13 cellular contexts compared by ENCODE assay signal in genomic region chr17:67833946-67834631, GRCh38. TPM values are rescaled to one million over a fixed set of nuclear protein-coding genes. Genes with fewer than 3 reads are reported as not detected.
A peak's percentile ranks its signal among the peaks of the same experiment; 100 is the strongest.
DNase-seq lines count a peak whose midpoint lies in the region; ATAC-seq and TF ChIP-seq lines count a peak whose summit lies in the region.
"Had no signal": no experiment of that assay in that cellular context is flagged by ENCODE, and none has a peak within 500 bp of the region (broad histone marks: within the 10 kb centered on the region; RNA-seq: fewer than 3 reads in every experiment).

No MANE protein-coding gene starts in this region.

- H3K9ac ChIP-seq in PC-3 (ENCODE audit: low read length), result no peak overlapping the region
- H3K9ac ChIP-seq: parathyroid adenoma had no signal

- peaks cover 22% of the 10 kb centered on the region for H3K4me1 ChIP-seq in PC-3 (ENCODE audit: insufficient read depth, low read length)
- H3K4me1 ChIP-seq: parathyroid adenoma had no signal

- H3K4me3 ChIP-seq in PC-3 (ENCODE audit: low read length) (no peak overlapping the region), epithelial cell of proximal tubule (ENCODE audit: low read depth, low read length) (no peak overlapping the region)

- H3K4me3 Mint-ChIP-seq in activated CD8-positive, alpha-beta memory T cell treated with anti-CD3 and anti-CD28 coated beads, Interleukin-2, amount 10 ng/mL, durations not matched to agents 7 days and 5 days, result no peak overlapping the region
- H3K4me3 Mint-ChIP-seq in progenitor cell of endocrine pancreas (ENCODE audit: low read depth), result no peak overlapping the region
- no peak overlapping the region for H3K4me3 Mint-ChIP-seq in activated T-helper 1 cell treated with anti-CD3 and anti-CD28 coated beads, Interleukin-12 subunit alpha, Interleukin-12 subunit beta, Interleukin-2, Interleukin-4 antibody, amounts not matched to agents 30 ng/mL and 10 ng/mL and 1 ng/mL, durations not matched to agents 14 hours and 24 hours and 36 hours

- H3K27me3 Mint-ChIP-seq in activated CD8-positive, alpha-beta memory T cell treated with anti-CD3 and anti-CD28 coated beads, Interleukin-2, amount 10 ng/mL, durations not matched to agents 7 days and 5 days, result no peaks in the 10 kb centered on the region
- no peaks in the 10 kb centered on the region for H3K27me3 Mint-ChIP-seq in progenitor cell of endocrine pancreas
- no peaks in the 10 kb centered on the region for H3K27me3 Mint-ChIP-seq in activated T-helper 1 cell treated with anti-CD3 and anti-CD28 coated beads, Interleukin-12 subunit alpha, Interleukin-12 subunit beta, Interleukin-2, Interleukin-4 antibody, amounts not matched to agents 30 ng/mL and 10 ng/mL and 1 ng/mL, durations not matched to agents 14 hours and 24 hours and 36 hours (ENCODE audit: insufficient read depth)

- H3K9me3 Mint-ChIP-seq in activated CD8-positive, alpha-beta memory T cell treated with anti-CD3 and anti-CD28 coated beads, Interleukin-2, amount 10 ng/mL, durations not matched to agents 7 days and 5 days (ENCODE audit: low read depth), result no peaks in the 10 kb centered on the region
- no peaks in the 10 kb centered on the region for H3K9me3 Mint-ChIP-seq in progenitor cell of endocrine pancreas (ENCODE audit: low read depth)
- H3K9me3 Mint-ChIP-seq in activated T-helper 1 cell treated with anti-CD3 and anti-CD28 coated beads, Interleukin-12 subunit alpha, Interleukin-12 subunit beta, Interleukin-2, Interleukin-4 antibody, amounts not matched to agents 30 ng/mL and 10 ng/mL and 1 ng/mL, durations not matched to agents 14 hours and 24 hours and 36 hours, result no peaks in the 10 kb centered on the region

- peaks cover 56% of the 10 kb centered on the region; the same call in 1 of the 2 replicates for H4K20me1 ChIP-seq in PC-3 (ENCODE audit: low read length)

- intact Hi-C loops in PC-3 (cut with micrococcal nuclease), result no loop called here
- intact Hi-C loops in activated T-helper 1 cell treated with anti-CD3 and anti-CD28 coated beads, Interleukin-12 subunit alpha, Interleukin-12 subunit beta, Interleukin-2, Interleukin-4 antibody, amounts not matched to agents 30 ng/mL and 10 ng/mL and 1 ng/mL, durations not matched to agents 14 hours and 24 hours and 36 hours (cut with micrococcal nuclease), result no loop called here

- peak; percentile 21 for DNase-seq in activated CD8-positive, alpha-beta memory T cell treated with anti-CD3 and anti-CD28 coated beads, Interleukin-2, amount 10 ng/mL, durations not matched to agents 7 days and 5 days
- DNase-seq in activated CD8-positive, alpha-beta memory T cell treated with anti-CD3 and anti-CD28 coated beads, Interleukin-2, amount 50 U/mL, for 4 hours, result no peak
- DNase-seq in PC-3 (peak; percentile 1), epithelial cell of proximal tubule (ENCODE audit: low read depth) (no peak), progenitor cell of endocrine pancreas (ENCODE audit: low spot score, unreplicated experiment) (no peak)
- no peak for DNase-seq in activated T-helper 1 cell treated with anti-CD3 and anti-CD28 coated beads, Interleukin-12 subunit alpha, Interleukin-12 subunit beta, Interleukin-2, Interleukin-4 antibody, amounts not matched to agents 30 ng/mL and 10 ng/mL and 1 ng/mL, durations not matched to agents 14 hours and 24 hours and 36 hours (ENCODE audit: low spot score)
- DNase-seq: anterior cingulate cortex; stimulated activated CD4-positive, alpha-beta T cell treated with anti-CD3 and anti-CD28 coated beads, Interleukin-12 subunit alpha, Interleukin-12 subunit beta, amount 100 ng/mL, for 4 hours; substantia nigra had no signal

- no peak overlapping the region for H3K27ac ChIP-seq in PC-3 (ENCODE audit: low read length)
- H3K27ac ChIP-seq: parathyroid adenoma had no signal

- no peak for ATAC-seq in activated CD8-positive, alpha-beta memory T cell treated with anti-CD3 and anti-CD28 coated beads, Interleukin-2, amount 10 ng/mL, durations not matched to agents 7 days and 5 days
- ATAC-seq in PC-3, result no peak
- ATAC-seq in GM18511 (IDR thresholded peaks at IDR 0.05; ENCODE audit: unreplicated experiment), result no peak
- ATAC-seq in GM21576 (IDR thresholded peaks at IDR 0.05; ENCODE audit: unreplicated experiment), result no peak

- H3K27ac Mint-ChIP-seq in activated CD8-positive, alpha-beta memory T cell treated with anti-CD3 and anti-CD28 coated beads, Interleukin-2, amount 10 ng/mL, durations not matched to agents 7 days and 5 days, result no peak overlapping the region
- H3K27ac Mint-ChIP-seq in progenitor cell of endocrine pancreas, result no peak overlapping the region
- H3K27ac Mint-ChIP-seq in activated T-helper 1 cell treated with anti-CD3 and anti-CD28 coated beads, Interleukin-12 subunit alpha, Interleukin-12 subunit beta, Interleukin-2, Interleukin-4 antibody, amounts not matched to agents 30 ng/mL and 10 ng/mL and 1 ng/mL, durations not matched to agents 14 hours and 24 hours and 36 hours, result no peak overlapping the region

- no peaks in the 10 kb centered on the region for H3K9me3 ChIP-seq in PC-3 (ENCODE audit: low read length)
- H3K9me3 ChIP-seq: Caco-2 had no signal

- no peaks in the 10 kb centered on the region for H3K27me3 ChIP-seq in PC-3 (ENCODE audit: low read length)

- peaks cover 20% of the 10 kb centered on the region for H3K36me3 Mint-ChIP-seq in activated CD8-positive, alpha-beta memory T cell treated with anti-CD3 and anti-CD28 coated beads, Interleukin-2, amount 10 ng/mL, durations not matched to agents 7 days and 5 days
- peaks cover 3% of the 10 kb centered on the region for H3K36me3 Mint-ChIP-seq in progenitor cell of endocrine pancreas (ENCODE audit: insufficient read depth)
- peaks cover 14% of the 10 kb centered on the region for H3K36me3 Mint-ChIP-seq in activated T-helper 1 cell treated with anti-CD3 and anti-CD28 coated beads, Interleukin-12 subunit alpha, Interleukin-12 subunit beta, Interleukin-2, Interleukin-4 antibody, amounts not matched to agents 30 ng/mL and 10 ng/mL and 1 ng/mL, durations not matched to agents 14 hours and 24 hours and 36 hours (ENCODE audit: low read depth)

- POLR2A ChIA-PET in PC-3 (lab: Charles Lee; ENCODE audit: unreplicated experiment), result no interaction called here

- H3K79me2 ChIP-seq in PC-3 (ENCODE audit: low read length), result peaks cover 100% of the 10 kb centered on the region

- TF ChIP-seq CTCF in PC-3 (conservative IDR thresholded peaks at IDR 0.05; ENCODE audit: low read depth, low read length) (no peak), epithelial cell of proximal tubule (conservative IDR thresholded peaks at IDR 0.05; ENCODE audit: low read depth, low read length) (peak; percentile 12), progenitor cell of endocrine pancreas (IDR thresholded peaks at IDR 0.05; ENCODE audit: unreplicated experiment) (peak; percentile 53)

- H3K4me2 ChIP-seq in PC-3 (ENCODE audit: low read length), result no peak overlapping the region

- H3F3A ChIP-seq in PC-3 (ENCODE audit: low read length, unreplicated experiment), result no peaks in the 10 kb centered on the region

- H2AFZ ChIP-seq in PC-3 (ENCODE audit: low read length), result no peak overlapping the region
- H2AFZ ChIP-seq: parathyroid adenoma had no signal

- no peaks in the 10 kb centered on the region for H3K9me2 ChIP-seq in PC-3 (replicated peaks; ENCODE audit: low read length)

- no TSS peak for BruUV-seq in PC-3 (replicated peaks; lab: Mats Ljungman, UMichigan)

- H3K36me3 ChIP-seq in PC-3 (ENCODE audit: low read depth, low read length), result no peaks in the 10 kb centered on the region

- peaks cover 56% of the 10 kb centered on the region for H3K4me1 Mint-ChIP-seq in activated CD8-positive, alpha-beta memory T cell treated with anti-CD3 and anti-CD28 coated beads, Interleukin-2, amount 10 ng/mL, durations not matched to agents 7 days and 5 days
- H3K4me1 Mint-ChIP-seq in progenitor cell of endocrine pancreas (ENCODE audit: low read depth), result peaks cover 38% of the 10 kb centered on the region
- peaks cover 54% of the 10 kb centered on the region for H3K4me1 Mint-ChIP-seq in activated T-helper 1 cell treated with anti-CD3 and anti-CD28 coated beads, Interleukin-12 subunit alpha, Interleukin-12 subunit beta, Interleukin-2, Interleukin-4 antibody, amounts not matched to agents 30 ng/mL and 10 ng/mL and 1 ng/mL, durations not matched to agents 14 hours and 24 hours and 36 hours (ENCODE audit: low read depth)

- CTCF ChIA-PET in activated CD8-positive, alpha-beta memory T cell treated with anti-CD3 and anti-CD28 coated beads, Interleukin-2, amount 10 ng/mL, durations not matched to agents 7 days and 5 days (lab: Charles Lee), result interaction anchor here (1.7 kb wide), 1 partner anchor 10 kb away, joined by 5 read pairs; no protein-coding TSS in a partner anchor
- CTCF ChIA-PET in PC-3 (lab: Charles Lee), result no interaction called here

RNA-seq across cellular contexts. Expression of gene BPTF, which starts 8.8 kb away (rescaled TPM):
- 100 to 1,000 TPM in 1 of 2 experiments, 10 to 100 TPM in 1; 89.3 to 101 TPM for total RNA-seq in activated CD8-positive, alpha-beta memory T cell treated with anti-CD3 and anti-CD28 coated beads, Interleukin-2, amount 10 ng/mL, durations not matched to agents 7 days and 5 days
- total RNA-seq in PC-3 (2014; rRNA removed) (53.8 and 61.8 TPM in 2 replicates), epithelial cell of proximal tubule (27.8 and 38.0 TPM in 2 replicates), progenitor cell of endocrine pancreas (181 and 194 TPM in 2 replicates)
- 76.6 and 78.4 TPM in 2 replicates for total RNA-seq in activated T-helper 1 cell treated with anti-CD3 and anti-CD28 coated beads, Interleukin-12 subunit alpha, Interleukin-12 subunit beta, Interleukin-2, Interleukin-4 antibody, amounts not matched to agents 30 ng/mL and 10 ng/mL and 1 ng/mL, durations not matched to agents 14 hours and 24 hours and 36 hours

Comparison
In these comparisons a context has a peak if more than half of its experiments do, and no peak if none do; other contexts are left out.
1. DNase-seq: peak in activated CD8-positive, alpha-beta memory T cell treated with anti-CD3 and anti-CD28 coated beads, Interleukin-2, amount 10 ng/mL, durations not matched to agents 7 days and 5 days (single experiment) and PC-3 (single experiment); none in activated CD8-positive, alpha-beta memory T cell treated with anti-CD3 and anti-CD28 coated beads, Interleukin-2, amount 50 U/mL, for 4 hours (single experiment), epithelial cell of proximal tubule (single experiment), progenitor cell of endocrine pancreas (single experiment) and activated T-helper 1 cell treated with anti-CD3 and anti-CD28 coated beads, Interleukin-12 subunit alpha, Interleukin-12 subunit beta, Interleukin-2, Interleukin-4 antibody, amounts not matched to agents 30 ng/mL and 10 ng/mL and 1 ng/mL, durations not matched to agents 14 hours and 24 hours and 36 hours (single experiment).